ENCODE assay signal across 21 cellular contexts in the genomic region with DNA sequence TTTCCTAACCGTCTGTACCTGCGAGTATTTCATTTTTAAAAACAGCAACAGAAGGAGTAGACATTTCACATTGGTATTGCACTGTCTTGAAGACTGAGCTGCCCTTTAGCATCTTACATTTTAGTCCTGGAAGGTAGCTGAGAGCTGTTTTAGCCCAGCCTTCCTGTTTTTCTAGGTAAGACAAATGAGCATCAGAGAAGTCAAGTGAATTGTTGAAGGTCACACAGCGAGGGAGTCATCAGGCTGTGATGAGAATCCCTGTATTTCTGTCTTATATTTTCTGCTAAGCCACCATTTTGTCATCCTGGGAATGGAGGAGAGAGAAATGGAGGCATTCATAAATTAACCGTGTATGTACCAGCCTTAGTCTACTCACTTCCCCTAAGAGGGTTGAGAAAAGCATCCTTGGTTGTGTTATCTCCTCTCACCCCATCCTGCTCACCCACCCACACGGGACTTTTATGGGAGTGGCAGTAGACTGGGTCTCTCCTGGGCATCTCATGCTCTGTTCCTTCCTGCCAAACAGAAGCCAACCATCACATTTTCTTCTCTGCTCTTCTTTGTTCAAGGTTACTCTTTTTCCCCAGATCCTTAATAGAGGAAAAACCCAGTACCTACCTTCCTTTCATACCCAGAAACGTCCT. TPM values are rescaled to one million over a fixed set of nuclear protein-coding genes. Genes with fewer than 3 reads are reported as not detected.
"Had no signal": no experiment of that assay in that cellular context is flagged by ENCODE, and none has a peak within 500 bp of the region (broad histone marks: within the 10 kb centered on the region; RNA-seq: fewer than 3 reads in every experiment).

No MANE protein-coding gene starts in this region.

- H3K4me3 ChIP-seq: lung, pancreas, tibial artery had no signal

- FAIRE-seq: astrocyte, bronchial epithelial cell, pancreas, urothelium cell line had no signal

- DNase-seq: activated CD4-positive, alpha-beta T cell treated with anti-CD3 and anti-CD28 coated beads, Interleukin-2, amount 10 ng/mL, durations not matched to agents 24 days and 14 days; activated CD8-positive, alpha-beta T cell treated with anti-CD3 and anti-CD28 coated beads for 36 hours; activated naive CD4-positive, alpha-beta T cell treated with anti-CD3 and anti-CD28 coated beads for 36 hours; activated T-cell treated with anti-CD3 and anti-CD28 coated beads, Interleukin-2, amount 50 U/mL, for 24 hours; dermis blood vessel endothelial cell; effector memory CD8-positive, alpha-beta T cell; hypothalamus; islet precursor cell; left colon; pancreas; stimulated activated naive CD4-positive, alpha-beta T cell; T1000; tibial artery had no signal

- H3K4me1 ChIP-seq: pancreas, tibial artery had no signal

- H3K36me3 Mint-ChIP-seq: mesothelial cell of epicardium; natural killer cell treated with Interleukin-12 subunit alpha and Interleukin-12 subunit beta and Interleukin-15 and Interleukin-18, amount 100 ng/mL, for 72 hours had no signal

- H3K27ac Mint-ChIP-seq: activated CD4-positive, alpha-beta T cell treated with anti-CD3 and anti-CD28 coated beads, Interleukin-2, amount 10 ng/mL, durations not matched to agents 24 days and 14 days; activated CD8-positive, alpha-beta T cell treated with anti-CD3 and anti-CD28 coated beads for 36 hours; activated naive CD4-positive, alpha-beta T cell treated with anti-CD3 and anti-CD28 coated beads for 36 hours; activated T-cell treated with anti-CD3 and anti-CD28 coated beads, Interleukin-2, amount 50 U/mL, for 24 hours; activated T-helper 2 cell treated with anti-CD3 and anti-CD28 coated beads, Interferon-gamma antibody, Interleukin-2, Interleukin-4, amounts not matched to agents 10 μg/mL and 5 μg/mL and 100 μg/mL, durations not matched to agents 14 hours and 24 hours and 36 hours; effector memory CD8-positive, alpha-beta T cell; natural killer cell treated with Interleukin-12 subunit alpha and Interleukin-12 subunit beta and Interleukin-15 and Interleukin-18, amount 100 ng/mL, for 72 hours had no signal

- H3K27ac ChIP-seq: neutrophil, pancreas, tibial artery had no signal

- H3K9me3 Mint-ChIP-seq: activated CD4-positive, alpha-beta T cell treated with anti-CD3 and anti-CD28 coated beads, Interleukin-2, amount 10 ng/mL, durations not matched to agents 24 days and 14 days; activated CD8-positive, alpha-beta T cell treated with anti-CD3 and anti-CD28 coated beads for 36 hours; activated naive CD4-positive, alpha-beta T cell treated with anti-CD3 and anti-CD28 coated beads for 36 hours; activated T-cell treated with anti-CD3 and anti-CD28 coated beads, Interleukin-2, amount 50 U/mL, for 24 hours; activated T-helper 2 cell treated with anti-CD3 and anti-CD28 coated beads, Interferon-gamma antibody, Interleukin-2, Interleukin-4, amounts not matched to agents 10 μg/mL and 5 μg/mL and 100 μg/mL, durations not matched to agents 14 hours and 24 hours and 36 hours; effector memory CD8-positive, alpha-beta T cell; mesothelial cell of epicardium; natural killer cell treated with Interleukin-12 subunit alpha and Interleukin-12 subunit beta and Interleukin-15 and Interleukin-18, amount 100 ng/mL, for 72 hours had no signal

- H3K9me3 ChIP-seq: neutrophil, pancreas, tibial artery had no signal

- ATAC-seq: effector memory CD8-positive, alpha-beta T cell; left colon; natural killer cell treated with Interleukin-12 subunit alpha and Interleukin-12 subunit beta and Interleukin-15 and Interleukin-18, amount 100 ng/mL, for 72 hours; pancreas had no signal

- H3K4me3 Mint-ChIP-seq: activated CD4-positive, alpha-beta T cell treated with anti-CD3 and anti-CD28 coated beads, Interleukin-2, amount 10 ng/mL, durations not matched to agents 24 days and 14 days; activated CD8-positive, alpha-beta T cell treated with anti-CD3 and anti-CD28 coated beads for 36 hours; activated naive CD4-positive, alpha-beta T cell treated with anti-CD3 and anti-CD28 coated beads for 36 hours; activated T-cell treated with anti-CD3 and anti-CD28 coated beads, Interleukin-2, amount 50 U/mL, for 24 hours; effector memory CD8-positive, alpha-beta T cell; mesothelial cell of epicardium; natural killer cell treated with Interleukin-12 subunit alpha and Interleukin-12 subunit beta and Interleukin-15 and Interleukin-18, amount 100 ng/mL, for 72 hours had no signal

- H3K36me3 ChIP-seq: neutrophil, pancreas, tibial artery had no signal

RNA-seq across cellular contexts. Expression of gene RBM20, which starts 8.5 kb away (rescaled TPM):
- total RNA-seq: bronchial epithelial cell; natural killer cell treated with Interleukin-12 subunit alpha and Interleukin-12 subunit beta and Interleukin-15 and Interleukin-18, amount 100 ng/mL, for 72 hours had no signal
